25 cellular contexts compared by ENCODE assay signal in the genomic region with DNA sequence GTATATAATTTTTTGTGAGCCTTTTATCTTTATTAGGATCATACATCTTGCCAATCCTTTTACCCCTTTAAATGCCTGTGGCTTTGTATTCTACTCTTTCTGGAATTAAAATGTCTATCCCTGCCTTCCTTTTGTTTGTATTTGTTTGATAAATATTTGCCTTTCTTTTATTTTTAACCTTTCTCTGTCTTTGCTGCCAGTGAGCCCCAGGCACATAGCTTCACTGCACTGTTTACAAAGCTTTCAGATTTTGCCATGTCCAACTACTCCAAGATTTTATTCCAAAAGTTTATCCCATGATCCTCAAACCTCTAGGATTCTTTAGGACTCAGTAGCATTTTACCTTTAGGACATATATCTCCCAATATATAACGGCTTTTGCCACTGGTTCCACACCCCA.
"Had no signal": no experiment of that assay in that cellular context is flagged by ENCODE, and none has a peak within 500 bp of the region (broad histone marks: within the 10 kb centered on the region; RNA-seq: fewer than 3 reads in every experiment).

No MANE protein-coding gene starts in this region.

- H3K27ac ChIP-seq: colonic mucosa, epithelial cell of prostate, esophagus squamous epithelium, gastrocnemius medialis, heart right ventricle, left ventricle myocardium inferior, lower lobe of right lung had no signal

- H3K9me3 ChIP-seq: colonic mucosa, esophagus squamous epithelium, gastrocnemius medialis, lower lobe of right lung, mucosa of descending colon had no signal

- FAIRE-seq: endometrium, islet of Langerhans, keratinocyte had no signal

- H3K36me3 ChIP-seq: colonic mucosa, esophagus squamous epithelium, gastrocnemius medialis, heart right ventricle, left ventricle myocardium inferior, lower lobe of right lung had no signal

- ATAC-seq: effector memory CD8-positive, alpha-beta T cell; esophagus mucosa; gastrocnemius medialis; heart right ventricle; left cardiac atrium; lower lobe of right lung; mucosa of descending colon had no signal

- H3K27me3 ChIP-seq: colonic mucosa, esophagus squamous epithelium, gastrocnemius medialis, heart right ventricle had no signal

- DNase-seq: colonic mucosa; cortex of kidney; effector CD8-positive, alpha-beta T cell; effector memory CD8-positive, alpha-beta T cell; endodermal cell; erythroblast; esophagus squamous epithelium; foreskin fibroblast; foreskin melanocyte; gastrocnemius medialis; glutamatergic neuron; head of caudate nucleus; heart right ventricle; hippocampal formation; left cardiac atrium; left ventricle myocardium inferior; lower lobe of right lung; mesenchymal stem cell; mucosa of descending colon; naive B cell had no signal

- H3K4me3 ChIP-seq: colonic mucosa, esophagus squamous epithelium, gastrocnemius medialis, heart right ventricle, left ventricle myocardium inferior, lower lobe of right lung, mucosa of descending colon had no signal

- H3K4me1 ChIP-seq: colonic mucosa, esophagus squamous epithelium, gastrocnemius medialis, heart right ventricle, lower lobe of right lung had no signal
